In genomic region chr13:98977568-98978270, GRCh38 we compare ENCODE assay signal across 8 cellular contexts. TPM values are rescaled to one million over a fixed set of nuclear protein-coding genes. Genes with fewer than 3 reads are reported as not detected.
A peak's percentile ranks its signal among the peaks of the same experiment; 100 is the strongest.
DNase-seq lines count a peak whose midpoint lies in the region; ATAC-seq and TF ChIP-seq lines count a peak whose summit lies in the region.

Gene DOCK9 (minus strand): TSS chr13:98978064. CDS start chr13:98977909, 155 bp downstream.

- ATAC-seq in GM21528 (IDR thresholded peaks at IDR 0.05; ENCODE audit: low FRiP score, unreplicated experiment) (no peak), GM19395 (IDR thresholded peaks at IDR 0.05; ENCODE audit: unreplicated experiment) (no peak)

- no peaks in the 10 kb centered on the region for H3K36me3 ChIP-seq in right atrium auricular region

- H3K27me3 Mint-ChIP-seq in progenitor cell of endocrine pancreas: peaks cover 7% of the 10 kb centered on the region

- peak within 1 kb of the TSS; percentile 88 for H3K27ac Mint-ChIP-seq in progenitor cell of endocrine pancreas

- no peaks in the 10 kb centered on the region for H3K27me3 ChIP-seq in right atrium auricular region

- peaks cover 2 to 31% of the 10 kb centered on the region in 2 donors for H3K4me1 ChIP-seq in right atrium auricular region

- TF ChIP-seq CTCF in right atrium auricular region (IDR thresholded peaks at IDR 0.05) (no peak), progenitor cell of endocrine pancreas (IDR thresholded peaks at IDR 0.05; ENCODE audit: unreplicated experiment) (no peak)

- no peaks in the 10 kb centered on the region for H3K9me3 Mint-ChIP-seq in progenitor cell of endocrine pancreas (ENCODE audit: low read depth)

- H3K27ac ChIP-seq in angular gyrus (ENCODE audit: low read depth, low read length): peak within 1 kb of the TSS; percentile 87
- peak within 1 kb of the TSS; percentile 72 for H3K27ac ChIP-seq in right atrium auricular region

- H3K9me3 ChIP-seq in right atrium auricular region: no peaks in the 10 kb centered on the region

- no peaks in the 10 kb centered on the region for H3K36me3 Mint-ChIP-seq in progenitor cell of endocrine pancreas (ENCODE audit: insufficient read depth)

- H3K4me1 Mint-ChIP-seq in progenitor cell of endocrine pancreas (ENCODE audit: low read depth): peaks cover 44% of the 10 kb centered on the region

- H3K4me3 Mint-ChIP-seq in progenitor cell of endocrine pancreas (ENCODE audit: low read depth): peak within 1 kb of the TSS; percentile 59

- DNase-seq in NCI-H2227 (lab: John Stamatoyannopoulos, UW; ENCODE audit: unreplicated experiment) (peak; percentile 12), NCI-H2227 treated with DMSO at 0.1 percent for 48 hours (lab: John Stamatoyannopoulos, UW) (no peak), right atrium auricular region (ENCODE audit: low spot score) (peak; percentile 80), progenitor cell of endocrine pancreas (ENCODE audit: low spot score, unreplicated experiment) (peak; percentile 30), NCI-H524 treated with DMSO at 0.1 percent for 48 hours (lab: John Stamatoyannopoulos, UW) (no peak)

- peak within 1 kb of the TSS; percentile 35 to 53 for H3K4me3 ChIP-seq in right atrium auricular region

RNA-seq across cellular contexts. Expression of gene DOCK9, which starts in this region (rescaled TPM):
- total RNA-seq in right atrium auricular region (10 to 100 TPM; 79.6 to 80.5 TPM), progenitor cell of endocrine pancreas (27.9 and 35.7 TPM in 2 replicates)

Comparison
In these comparisons a context has a peak if more than half of its experiments do, and no peak if none do; other contexts are left out.
1. DNase-seq: peak in NCI-H2227 (single experiment), right atrium auricular region (single experiment) and progenitor cell of endocrine pancreas (single experiment); none in NCI-H2227 treated with DMSO at 0.1 percent for 48 hours (single experiment) and NCI-H524 treated with DMSO at 0.1 percent for 48 hours (single experiment).